ENCODE assay signal across 35 cellular contexts in the genomic region with DNA sequence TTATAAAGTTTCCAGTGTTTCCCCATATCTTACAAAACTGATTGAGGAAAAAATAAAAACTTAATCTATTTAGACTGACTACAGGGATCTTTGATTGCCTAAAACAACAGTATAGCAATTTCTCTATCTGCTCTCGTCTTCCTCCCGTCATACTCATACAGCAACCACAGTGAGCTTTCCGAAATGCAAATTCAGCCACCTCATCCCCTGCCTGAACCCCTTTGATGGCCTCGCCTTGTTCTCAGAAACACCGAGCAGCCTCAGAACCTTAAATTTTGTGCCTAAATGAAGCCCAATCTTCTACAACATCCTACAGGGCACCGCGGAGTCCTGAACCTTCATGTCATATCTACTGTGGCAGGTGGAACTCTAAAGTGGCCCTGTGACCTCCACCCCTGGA.
"Had no signal": no experiment of that assay in that cellular context is flagged by ENCODE, and none has a peak within 500 bp of the region (broad histone marks: within the 10 kb centered on the region; RNA-seq: fewer than 3 reads in every experiment).

No MANE protein-coding gene starts in this region.

- H3K4me3 ChIP-seq: MG63 had no signal

- H3K9me3 ChIP-seq: MG63 had no signal

- H3K9ac ChIP-seq: KMS-11 had no signal

- DNase-seq: Karpas-422, Kasumi-1, KG1, MG63, MM.1S, MV-4-11, NCI-H1048, NCI-H1092, NCI-H1092 treated with DMSO at 0.1 percent for 48 hours, NCI-H1105, NCI-H1105 treated with DMSO at 0.1 percent for 48 hours, NCI-H1417, NCI-H1417 treated with DMSO at 0.1 percent for 48 hours, NCI-H1436, NCI-H1436 treated with DMSO at 0.1 percent for 48 hours, NCI-H146, NCI-H1694 treated with DMSO at 0.1 percent for 48 hours, NCI-H187, NCI-H1930, NCI-H2029, NCI-H2029 treated with DMSO at 0.1 percent for 48 hours, NCI-H2081, NCI-H2081 treated with DMSO at 0.1 percent for 48 hours, NCI-H2107, NCI-H2171, NCI-H2171 treated with DMSO at 0.1 percent for 48 hours, NCI-H2227 treated with DMSO at 0.1 percent for 48 hours, NCI-H226, NCI-H345, NCI-H446, NCI-H446 treated with DMSO at 0.1 percent for 48 hours, NCI-H510A, NCI-H510A treated with DMSO at 0.1 percent for 48 hours, NCI-H524 had no signal

- H3K36me3 ChIP-seq: MG63 had no signal

- H3K4me2 ChIP-seq: KMS-11 had no signal

- H3K27ac ChIP-seq: KMS-11 had no signal
